ENCODE assay signal across 8 cellular contexts in the genomic region with DNA sequence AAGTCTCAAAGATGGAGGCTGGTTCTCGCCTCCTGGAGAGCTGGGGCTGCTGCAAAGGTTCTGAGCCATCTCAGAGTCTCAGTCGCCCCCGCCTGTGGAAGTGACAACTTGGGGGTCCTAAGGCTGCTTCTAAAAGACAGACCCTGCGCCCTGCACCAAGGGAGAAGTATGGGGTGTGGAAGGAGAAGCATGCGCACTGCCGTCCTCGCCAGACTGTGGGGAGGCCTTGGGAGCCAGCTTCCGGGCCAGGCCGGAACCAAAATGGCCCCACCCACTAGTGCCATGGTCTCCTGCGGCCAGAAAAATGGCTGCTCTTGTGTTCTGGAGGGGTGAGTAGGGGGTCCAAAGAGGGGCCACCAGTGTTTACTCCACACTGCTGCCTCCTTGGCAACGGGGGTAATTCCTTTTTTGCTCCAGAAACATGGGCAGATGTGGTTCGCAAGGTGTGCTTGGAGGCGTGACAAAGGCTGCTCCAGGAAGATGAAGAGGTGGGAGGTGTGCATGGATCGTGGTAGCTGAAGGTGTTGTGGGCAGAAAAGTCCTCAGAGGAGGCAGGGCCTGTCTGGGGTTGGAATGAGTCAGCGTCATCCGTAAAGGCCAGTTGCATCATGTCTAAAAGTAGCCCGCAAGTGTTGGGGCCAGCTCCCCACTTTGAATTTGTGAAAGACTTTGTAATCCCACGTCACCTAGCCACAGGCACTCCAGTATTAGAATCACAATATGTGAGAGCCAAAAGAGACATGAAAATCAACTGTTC.
DNase-seq lines count a peak whose midpoint lies in the region; ATAC-seq, FAIRE-seq and TF ChIP-seq lines count a peak whose summit lies in the region.

No MANE protein-coding gene starts in this region.

- H3K27ac ChIP-seq in RWPE2 (ENCODE audit: poor library complexity, severe bottlenecking) = peak overlapping the region; percentile 58
- no peak overlapping the region for H3K27ac ChIP-seq in kidney (ENCODE audit: low read depth in 2 of 2, low read length in 2 of 2)

- H3K9ac ChIP-seq in kidney (ENCODE audit: low read length in 2 of 2) = no peak overlapping the region

- no peaks in the 10 kb centered on the region for H3K27me3 ChIP-seq in RWPE2 (ENCODE audit: insufficient read depth, poor library complexity, severe bottlenecking)

- FAIRE-seq in kidney (lab: Jason Lieb, UNC) = no peak

- no peak for TF ChIP-seq CTCF in RWPE2 (IDR thresholded peaks at IDR 0.05; ENCODE audit: poor library complexity, severe bottlenecking)
- no peak for TF ChIP-seq CTCF in kidney (IDR thresholded peaks at IDR 0.05; ENCODE audit: borderline replicate concordance, extremely low read depth, insufficient read depth)

- DNase-seq in RWPE2 (ENCODE audit: low spot score) (peak; percentile 83), myocyte (ENCODE audit: low read depth) (peak; percentile 25), kidney (no peak), RKO (ENCODE audit: low spot score) (no peak), NCI-H1694 (lab: John Stamatoyannopoulos, UW) (no peak)

- no peaks in the 10 kb centered on the region for H3K36me3 ChIP-seq in RWPE2 (ENCODE audit: low read depth)
- H3K36me3 ChIP-seq in kidney (ENCODE audit: control insufficient read depth in 1 of 2, insufficient read depth in 2 of 2, low read length in 2 of 2) = no peaks in the 10 kb centered on the region

- H3K9me3 ChIP-seq in RWPE2 (ENCODE audit: severe bottlenecking) (no peaks in the 10 kb centered on the region), kidney (ENCODE audit: control insufficient read depth in 1 of 2, low read length in 2 of 2) (no peaks in the 10 kb centered on the region)

- H3K4me3 ChIP-seq in RWPE2 (ENCODE audit: severe bottlenecking) (no peak overlapping the region), kidney (ENCODE audit: low read length in 2 of 2) (no peak overlapping the region)

- H3K4me1 ChIP-seq in RWPE2 (ENCODE audit: insufficient read depth, poor library complexity, severe bottlenecking) = peaks cover 29% of the 10 kb centered on the region
- no peaks in the 10 kb centered on the region for H3K4me1 ChIP-seq in kidney (ENCODE audit: control insufficient read depth in 1 of 2, insufficient read depth in 1 of 2, low read depth in 1 of 2, low read length in 2 of 2)

- peak; percentile 53 for ATAC-seq in GM18907 (IDR thresholded peaks at IDR 0.05; ENCODE audit: unreplicated experiment)
- ATAC-seq in HG02981 (IDR thresholded peaks at IDR 0.05; ENCODE audit: unreplicated experiment) = peak; percentile 56
- ATAC-seq in RWPE2 (ENCODE audit: low read depth) = peak; percentile 90
- ATAC-seq in GM19397 (IDR thresholded peaks at IDR 0.05; ENCODE audit: unreplicated experiment) = no peak

- intact Hi-C loops in kidney (cut with DNase I) = no loop called here

Comparison
In these comparisons a context has a peak if more than half of its experiments do, and no peak if none do; other contexts are left out.
1. DNase-seq: peak in RWPE2 (single experiment) and myocyte (single experiment); none in kidney (single experiment), RKO (single experiment) and NCI-H1694 (single experiment).